Comparison of ENCODE assay signal across 10 cellular contexts in the genomic region with DNA sequence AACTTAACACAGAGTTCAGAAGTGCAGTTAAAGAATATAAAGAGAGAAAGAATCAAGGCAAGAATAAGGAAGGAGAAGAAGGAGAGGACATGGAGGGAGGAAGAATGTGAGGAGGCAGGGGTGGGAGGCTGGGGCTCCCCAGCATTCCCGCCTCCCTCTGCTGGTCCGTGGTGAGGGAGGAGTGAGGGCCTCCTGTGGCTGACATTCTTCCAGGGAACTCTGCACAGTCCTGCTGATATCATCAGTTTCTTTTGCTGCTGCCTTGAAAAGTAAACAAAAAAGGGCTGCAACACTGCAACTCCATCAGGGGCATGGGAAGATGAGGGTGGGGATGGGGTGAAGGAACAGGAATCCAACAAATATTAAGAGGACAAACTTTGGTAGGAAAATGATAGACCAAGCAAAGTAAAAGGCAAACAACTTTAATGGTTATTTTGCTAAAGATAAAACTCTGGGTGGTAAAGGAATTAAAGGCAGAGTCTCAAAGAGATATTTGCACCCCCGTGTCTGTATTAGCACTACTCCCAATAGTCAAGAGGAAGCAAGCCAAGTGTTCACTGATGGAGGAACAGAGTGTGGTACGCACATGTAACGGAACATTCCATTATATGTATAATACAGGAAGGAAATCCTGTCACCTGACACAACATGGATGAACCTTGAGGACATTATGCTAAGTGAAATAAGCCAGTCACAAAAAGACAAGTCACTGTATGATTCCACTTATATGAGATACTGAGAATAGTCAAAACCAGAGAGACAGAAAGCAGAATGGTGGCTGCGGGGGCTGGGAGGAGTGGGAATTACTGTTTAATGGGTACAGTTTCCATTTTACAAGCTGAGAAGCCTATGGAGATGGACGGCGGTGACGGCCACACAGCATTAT. TPM values are rescaled to one million over a fixed set of nuclear protein-coding genes. Genes with fewer than 3 reads are reported as not detected.
DNase-seq lines count a peak whose midpoint lies in the region; ATAC-seq, FAIRE-seq and TF ChIP-seq lines count a peak whose summit lies in the region.
"Had no signal": no experiment of that assay in that cellular context is flagged by ENCODE, and none has a peak within 500 bp of the region (broad histone marks: within the 10 kb centered on the region; RNA-seq: fewer than 3 reads in every experiment).

No MANE protein-coding gene starts in this region.

- TF ChIP-seq POLR2A in H1 (IDR thresholded peaks at IDR 0.05; ENCODE audit: control extremely low read depth in 1 of 2, low read depth in 2 of 2, low read length in 2 of 2): no peak
- no peak for TF ChIP-seq POLR2A in upper lobe of left lung (IDR thresholded peaks at IDR 0.05)

- H4K8ac ChIP-seq in H1 (ENCODE audit: extremely low read depth, insufficient read depth, low read length): no peak overlapping the region

- no peak overlapping the region for H3K9ac ChIP-seq in H1 (replicated peaks in 1 of 4; ENCODE audit: extremely low read depth in 1 of 4, low read depth in 3 of 4, low read length in 3 of 4)
- H3K9ac ChIP-seq in GM23248: no peak overlapping the region

- POLR2A ChIA-PET in H1 (lab: Charles Lee; ENCODE audit: partially characterized antibody): interaction anchor here (1.2 kb wide), 1 partner anchor 177 kb away, joined by 3 read pairs; no protein-coding TSS in a partner anchor

- no peak for TF ChIP-seq CTCF in H1 (IDR thresholded peaks at IDR 0.05; ENCODE audit: control extremely low read depth in 1 of 3, insufficient read depth in 1 of 3, low read depth in 1 of 3, low read length in 3 of 3)
- no peak for TF ChIP-seq CTCF in progenitor cell of endocrine pancreas (IDR thresholded peaks at IDR 0.05; ENCODE audit: unreplicated experiment)
- no peak for TF ChIP-seq CTCF in upper lobe of left lung (IDR thresholded peaks at IDR 0.05)

- no peaks in the 10 kb centered on the region for H3K23me2 ChIP-seq in H1 (ENCODE audit: low read depth, low read length)

- no peak overlapping the region for H3K4ac ChIP-seq in H1 (replicated peaks; ENCODE audit: insufficient read length, low read depth, low read length)

- H3K23ac ChIP-seq in H1 (ENCODE audit: insufficient read length): no peak overlapping the region

- no peak overlapping the region for H2AFZ ChIP-seq in H1 (ENCODE audit: low read length)
- no peak overlapping the region for H2AFZ ChIP-seq in GM23248

- no peak overlapping the region for H2BK12ac ChIP-seq in H1 (ENCODE audit: low read depth, low read length)

- H3K9me3 ChIP-seq in H1 (ENCODE audit: insufficient read depth in 2 of 2, low read depth in 1 of 2, low read length in 1 of 2) (no peaks in the 10 kb centered on the region), upper lobe of left lung (no peaks in the 10 kb centered on the region), GM23248 (ENCODE audit: low read depth) (no peaks in the 10 kb centered on the region)

- in situ Hi-C loops in GM23248 (cut with MboI): no loop called here

- no peak overlapping the region for H4K91ac ChIP-seq in H1 (replicated peaks; ENCODE audit: insufficient read length, low read length)

- DNase-seq in activated CD4-positive, alpha-beta T cell treated with anti-CD3 and anti-CD28 coated beads, Interleukin-2, amount 10 ng/mL, durations not matched to agents 24 days and 14 days: no peak
- DNase-seq in activated CD4-positive, alpha-beta T cell treated with anti-CD3 and anti-CD28 coated beads for 1 hour: no peak
- DNase-seq in NCI-H460 (ENCODE audit: extremely low read depth, low read depth) (peak; percentile 16), H1 (ENCODE audit: low read depth in 1 of 2, low spot score in 2 of 2) (no peak), progenitor cell of endocrine pancreas (ENCODE audit: low spot score, unreplicated experiment) (no peak), upper lobe of left lung (no peak), GM23248 (no peak), CD1c-positive myeloid dendritic cell (ENCODE audit: extremely low spot score) (no peak)
- DNase-seq: amniotic stem cell, NCI-H2081 had no signal

- no peaks in the 10 kb centered on the region for H3K4me1 ChIP-seq in H1 (replicated peaks in 1 of 4; ENCODE audit: control insufficient read depth in 3 of 4, insufficient read depth in 4 of 4, low read length in 3 of 4)
- peaks cover 0 to 8% (median 0%) of the 10 kb centered on the region in 4 donors for H3K4me1 ChIP-seq in upper lobe of left lung
- H3K4me1 ChIP-seq in GM23248 (ENCODE audit: insufficient read depth): peaks cover 16% of the 10 kb centered on the region

- H3K36me3 ChIP-seq in H1 (ENCODE audit: control insufficient read depth in 2 of 4, insufficient read depth in 4 of 4, low read length in 3 of 4) (peaks cover 0 to 7% (median 2%) of the 10 kb centered on the region in 4 experiments; a peak in 4 of 8 replicates), upper lobe of left lung (peaks cover 2 to 32% (median 10%) of the 10 kb centered on the region in 4 donors), GM23248 (ENCODE audit: low read depth) (0 out of 2 replicates have a peak, but pooled peaks cover under 1% of the 10 kb centered on the region)

- H3K27ac Mint-ChIP-seq in activated CD4-positive, alpha-beta T cell treated with anti-CD3 and anti-CD28 coated beads, Interleukin-2, amount 10 ng/mL, durations not matched to agents 24 days and 14 days: peak overlapping the region; percentile 78
- H3K27ac Mint-ChIP-seq in progenitor cell of endocrine pancreas: peak overlapping the region; percentile 56

- H2BK20ac ChIP-seq in H1 (ENCODE audit: low read length): no peak overlapping the region

- no peaks in the 10 kb centered on the region for H3K9me3 Mint-ChIP-seq in activated CD4-positive, alpha-beta T cell treated with anti-CD3 and anti-CD28 coated beads, Interleukin-2, amount 10 ng/mL, durations not matched to agents 24 days and 14 days
- no peaks in the 10 kb centered on the region for H3K9me3 Mint-ChIP-seq in progenitor cell of endocrine pancreas (ENCODE audit: low read depth)

- no peak for FAIRE-seq in H1 (lab: Jason Lieb, UNC)

- no peak overlapping the region for H3K14ac ChIP-seq in H1 (ENCODE audit: insufficient read length)

- H4K5ac ChIP-seq in H1 (ENCODE audit: insufficient read length, low read depth, low read length): no peak overlapping the region

- H2AK5ac ChIP-seq in H1 (ENCODE audit: low read depth, low read length): no peak overlapping the region

- H3K36me3 Mint-ChIP-seq in activated CD4-positive, alpha-beta T cell treated with anti-CD3 and anti-CD28 coated beads, Interleukin-2, amount 10 ng/mL, durations not matched to agents 24 days and 14 days (ENCODE audit: low read depth): peaks cover 37% of the 10 kb centered on the region
- peaks cover 6% of the 10 kb centered on the region for H3K36me3 Mint-ChIP-seq in progenitor cell of endocrine pancreas (ENCODE audit: insufficient read depth)

- H3K18ac ChIP-seq in H1 (ENCODE audit: extremely low read depth, low read length): no peak overlapping the region

- H3K79me1 ChIP-seq in H1 (ENCODE audit: low read depth, low read length): no peaks in the 10 kb centered on the region

- H3K56ac ChIP-seq in H1 (replicated peaks; ENCODE audit: insufficient read length, low read depth, low read length): no peak overlapping the region

- H4K20me1 ChIP-seq in H1 (replicated peaks in 1 of 2; ENCODE audit: control insufficient read depth in 1 of 2, insufficient read depth in 2 of 2, low read length in 2 of 2) (no peaks in the 10 kb centered on the region), GM23248 (ENCODE audit: insufficient read depth) (no peaks in the 10 kb centered on the region; the same call in 1 of the 2 replicates)

- 90% methylated on average over 9 of the region's 9 CpGs; no CpG with 5 or more reads in 1 of the 2 experiments for WGBS in H1 (ENCODE audit: extremely low coverage in 1 of 2, insufficient coverage in 1 of 2, insufficient read length in 1 of 2, insufficient replicate concordance in 2 of 2, low coverage in 1 of 2, low lambda C conversion rate in 2 of 2, missing lambda C conversion rate in 1 of 2), 2 experiments
- 67 to 75% methylated on average over 9 of the region's 9 CpGs for WGBS in upper lobe of left lung, 2 donors
- 89 to 96% methylated on average over 9 of the region's 9 CpGs for WGBS in GM23248 (ENCODE audit: low coverage in 1 of 2, low lambda C conversion rate in 2 of 2, missing lambda C conversion rate in 2 of 2), 2 experiments

- no peak overlapping the region for H3K4me3 ChIP-seq in H1 (ENCODE audit: extremely low read depth in 1 of 4, insufficient read depth in 2 of 4, low read depth in 3 of 4, low read length in 4 of 4)
- no peak overlapping the region for H3K4me3 ChIP-seq in upper lobe of left lung
- H3K4me3 ChIP-seq in GM23248: no peak overlapping the region

- H3K4me2 ChIP-seq in H1 (ENCODE audit: insufficient read depth in 1 of 2, low read depth in 2 of 2, low read length in 2 of 2) (no peak overlapping the region), GM23248 (ENCODE audit: unreplicated experiment) (no peak overlapping the region)

- H3K4me1 Mint-ChIP-seq in activated CD4-positive, alpha-beta T cell treated with anti-CD3 and anti-CD28 coated beads, Interleukin-2, amount 10 ng/mL, durations not matched to agents 24 days and 14 days: peaks cover 45% of the 10 kb centered on the region
- peaks cover 50% of the 10 kb centered on the region for H3K4me1 Mint-ChIP-seq in progenitor cell of endocrine pancreas (ENCODE audit: low read depth)

- no peak overlapping the region for H2BK15ac ChIP-seq in H1 (ENCODE audit: low read length)

- TF ChIP-seq EP300 in H1 (IDR thresholded peaks at IDR 0.05; ENCODE audit: borderline replicate concordance in 1 of 2, low read depth in 2 of 2, low read length in 2 of 2) (no peak), upper lobe of left lung (IDR thresholded peaks at IDR 0.05) (no peak)

- no peak overlapping the region for H2BK5ac ChIP-seq in H1 (ENCODE audit: low read depth, low read length)

- no peak for TF ChIP-seq RAD21 in H1 (IDR thresholded peaks at IDR 0.05 in 1 of 2, conservative IDR thresholded peaks at IDR 0.05 in 1 of 2; ENCODE audit: low read depth in 2 of 2, low read length in 2 of 2)

- intact Hi-C loops in activated CD4-positive, alpha-beta T cell treated with anti-CD3 and anti-CD28 coated beads, Interleukin-2, amount 10 ng/mL, durations not matched to agents 24 days and 14 days (cut with micrococcal nuclease): loop anchor here (1.0 kb wide), 1 partner anchor 67 kb away; no protein-coding TSS in a partner anchor

- peak overlapping the region; percentile 58 for H3K4me3 Mint-ChIP-seq in activated CD4-positive, alpha-beta T cell treated with anti-CD3 and anti-CD28 coated beads, Interleukin-2, amount 10 ng/mL, durations not matched to agents 24 days and 14 days
- H3K4me3 Mint-ChIP-seq in progenitor cell of endocrine pancreas (ENCODE audit: low read depth): no peak overlapping the region

- no peaks in the 10 kb centered on the region for H3K79me2 ChIP-seq in H1 (ENCODE audit: control insufficient read depth in 1 of 2, insufficient read depth in 2 of 2, low read length in 2 of 2)
- H3K79me2 ChIP-seq in GM23248 (ENCODE audit: insufficient read depth): no peaks in the 10 kb centered on the region

- H3K27me3 Mint-ChIP-seq in activated CD4-positive, alpha-beta T cell treated with anti-CD3 and anti-CD28 coated beads, Interleukin-2, amount 10 ng/mL, durations not matched to agents 24 days and 14 days: no peaks in the 10 kb centered on the region
- no peaks in the 10 kb centered on the region for H3K27me3 Mint-ChIP-seq in progenitor cell of endocrine pancreas

- no peaks in the 10 kb centered on the region for H3K27me3 ChIP-seq in H1 (replicated peaks in 1 of 4; ENCODE audit: control insufficient read depth in 3 of 4, extremely low read depth in 1 of 4, insufficient read depth in 3 of 4, low read length in 3 of 4)
- H3K27me3 ChIP-seq in upper lobe of left lung: no peaks in the 10 kb centered on the region
- no peaks in the 10 kb centered on the region for H3K27me3 ChIP-seq in GM23248 (replicated peaks; ENCODE audit: insufficient read depth)

- ATAC-seq in upper lobe of left lung (ENCODE audit: low FRiP score in 2 of 2): no peak

- CTCF ChIA-PET in H1 (lab: Charles Lee; ENCODE audit: partially characterized antibody): interaction anchor here (0.6 kb wide), 2 partner anchors 38 to 182 kb away, joined by 3 read pairs; no protein-coding TSS in a partner anchor

- peaks cover 22% of the 10 kb centered on the region for H3F3A ChIP-seq in GM23248 (ENCODE audit: insufficient read depth)

- H2BK120ac ChIP-seq in H1 (replicated peaks; ENCODE audit: low read depth, low read length): no peak overlapping the region

- H3K27ac ChIP-seq in H1 (ENCODE audit: low read depth, low read length) (no peak overlapping the region), upper lobe of left lung (peak overlapping the region in 1 of 4 donors; percentile 62), GM23248 (no peak overlapping the region)

- H3K9me2 ChIP-seq in GM23248 (ENCODE audit: insufficient read depth): no peaks in the 10 kb centered on the region

RNA-seq across cellular contexts. Expression of a gene that starts 8.0 kb away (rescaled TPM):
- 104 and 106 TPM in 2 replicates for total RNA-seq in activated CD4-positive, alpha-beta T cell treated with anti-CD3 and anti-CD28 coated beads, Interleukin-2, amount 10 ng/mL, durations not matched to agents 24 days and 14 days
- total RNA-seq in NCI-H460 (2014; rRNA removed; shearing (Covaris generic)): 0.47 and 1.1 TPM in 2 replicates
- polyA plus RNA-seq in NCI-H460 (2014; cell fraction: nucleus; rRNA removed): 1.8 and 2.3 TPM in 2 replicates
- total RNA-seq in H1 (2021; fragmentation: NEBNext Ultra II Directional; extraction: Animal tissue kit (Norgen Biotek cat#: 25700)): 1.6 and 1.9 TPM in 2 replicates
- polyA plus RNA-seq in H1 (2011; rRNA removed) (1.5 and 2.6 TPM in 2 replicates), GM23248 (2016; fragmentation: Nextera tagmentation; extraction: Ambion mirVana) (0.04 TPM in 1 of 2 replicates, not detected in the other)
- polyA plus RNA-seq in H1 (2011; cell fraction: cytosol; rRNA removed): 2.2 TPM
- polyA plus RNA-seq in H1 (2011; cell fraction: nucleus; rRNA removed): 2.9 TPM
- 0.66 to 1.3 TPM (median 0.98 TPM) in 4 replicates for polyA plus RNA-seq in H1 (2012, experiment 1 of 2)
- polyA plus RNA-seq in H1 (2012, experiment 2 of 2): 0.63 TPM
- polyA plus RNA-seq in H1 (2013, experiment 1 of 2): 2.2 TPM
- 2.1 TPM for polyA plus RNA-seq in H1 (2013, experiment 2 of 2)
- 1.1 TPM in 2 replicates for polyA minus RNA-seq in H1 (2011; rRNA and poly(A)+ RNA removed)
- 0.73 TPM for polyA minus RNA-seq in H1 (2011; cell fraction: cytosol; rRNA and poly(A)+ RNA removed)
- polyA minus RNA-seq in H1 (2011; cell fraction: nucleus; rRNA and poly(A)+ RNA removed): 2.9 TPM
- total RNA-seq in progenitor cell of endocrine pancreas (47.7 and 49.1 TPM in 2 replicates), upper lobe of left lung (100 to 1,000 TPM in 5 of 6 donors, 10 to 100 TPM in 1; 62.9 to 532 (median 159) TPM)
- not detected in 2 replicates for total RNA-seq in GM23248 (2014; rRNA removed; shearing (Covaris generic))

Comparison
In these comparisons a context has a peak if more than half of its experiments do, and no peak if none do; other contexts are left out.
1. RNA of a gene that starts 8.0 kb away (total RNA-seq): 62.9 to 532 TPM in upper lobe of left lung, 104 to 106 TPM in activated CD4-positive, alpha-beta T cell treated with anti-CD3 and anti-CD28 coated beads, Interleukin-2, amount 10 ng/mL, durations not matched to agents 24 days and 14 days and 47.7 to 49.1 TPM in progenitor cell of endocrine pancreas; 1.6 to 1.9 TPM in H1, 0.47 to 1.1 TPM in NCI-H460 and not detected in GM23248; every median in the first group is over 10 times any median in the second.